ENCODE assay signal across 24 cellular contexts in genomic region chr1:110245876-110246620, GRCh38.
"Had no signal": no experiment of that assay in that cellular context is flagged by ENCODE, and none has a peak within 500 bp of the region (broad histone marks: within the 10 kb centered on the region; RNA-seq: fewer than 3 reads in every experiment).

No MANE protein-coding gene starts in this region.

- H3K27ac ChIP-seq: brain microvascular endothelial cell, esophagus squamous epithelium, ovary, psoas muscle, testis, upper lobe of right lung had no signal

- H3K27me3 ChIP-seq: esophagus squamous epithelium, ovary, testis, upper lobe of right lung had no signal

- DNase-seq: activated CD4-positive, alpha-beta T cell treated with anti-CD3 and anti-CD28 coated beads, Interleukin-2, amount 10 ng/mL, durations not matched to agents 7 days and 5 days; activated CD8-positive, alpha-beta memory T cell treated with anti-CD3 and anti-CD28 coated beads, Interleukin-2, amount 50 U/mL, for 4 hours; activated naive CD4-positive, alpha-beta T cell treated with anti-CD3 and anti-CD28 coated beads, Interleukin-2, amount 50 U/mL, for 16 hours; activated T-cell treated with anti-CD3 and anti-CD28 coated beads, Interleukin-2, amount 50 U/mL, for 4 hours; brain microvascular endothelial cell; effector CD8-positive, alpha-beta T cell; esophagus squamous epithelium; foreskin fibroblast; hypothalamus; islet precursor cell; mucosa of descending colon; naive thymus-derived CD8-positive, alpha-beta T cell; ovary; psoas muscle; right cardiac atrium; small intestine; stimulated activated CD4-positive, alpha-beta T cell treated with anti-CD3 and anti-CD28 coated beads, Interleukin-4, amount 100 ng/mL, for 1 hour; T-helper 1 cell; T-helper 9 cell; testis; upper lobe of right lung had no signal

- ATAC-seq: activated CD4-positive, CD25-positive, alpha-beta regulatory T cell treated with anti-CD3 and anti-CD28 coated beads, Interleukin-2, amount 50 U/mL, for 24 hours; activated T-cell treated with anti-CD3 and anti-CD28 coated beads, Interleukin-2, amount 50 U/mL, for 4 hours; mucosa of descending colon; naive thymus-derived CD8-positive, alpha-beta T cell; psoas muscle; right cardiac atrium; stimulated activated effector memory CD8-positive, alpha-beta T cell treated with anti-CD3 and anti-CD28 coated beads, Interleukin-12 subunit alpha, Interleukin-12 subunit beta, amount 100 ng/mL, for 72 hours; upper lobe of right lung had no signal

- H3K9me3 ChIP-seq: esophagus squamous epithelium, mucosa of descending colon, ovary, psoas muscle, testis, upper lobe of right lung had no signal

- H3K36me3 ChIP-seq: brain microvascular endothelial cell, esophagus squamous epithelium, ovary, upper lobe of right lung had no signal

- H3K4me1 ChIP-seq: psoas muscle, testis, upper lobe of right lung had no signal

- H3K4me3 ChIP-seq: esophagus squamous epithelium, lung, mucosa of descending colon, ovary, psoas muscle, testis, upper lobe of right lung had no signal
